In genomic region chr2:229634574-229635185, GRCh38 we compare ENCODE assay signal across 19 cellular contexts.
DNase-seq lines count a peak whose midpoint lies in the region; ATAC-seq, FAIRE-seq and TF ChIP-seq lines count a peak whose summit lies in the region.
"Had no signal": no experiment of that assay in that cellular context is flagged by ENCODE, and none has a peak within 500 bp of the region (broad histone marks: within the 10 kb centered on the region; RNA-seq: fewer than 3 reads in every experiment).

No MANE protein-coding gene starts in this region.

- H3K9me3 Mint-ChIP-seq in neural crest cell: no peaks in the 10 kb centered on the region
- H3K9me3 Mint-ChIP-seq: activated CD4-positive, alpha-beta memory T cell treated with anti-CD3 and anti-CD28 coated beads for 36 hours; activated naive CD4-positive, alpha-beta T cell treated with anti-CD3 and anti-CD28 coated beads for 36 hours; stimulated activated naive CD8-positive, alpha-beta T cell treated with anti-CD3 and anti-CD28 coated beads, Interleukin-15, amount 100 ng/mL, for 72 hours had no signal

- intact Hi-C loops in left cardiac atrium (cut with DNase I): no loop called here

- no peak overlapping the region for H3K4me3 Mint-ChIP-seq in neural crest cell
- H3K4me3 Mint-ChIP-seq: activated CD4-positive, alpha-beta memory T cell treated with anti-CD3 and anti-CD28 coated beads for 36 hours; activated naive CD4-positive, alpha-beta T cell treated with anti-CD3 and anti-CD28 coated beads for 36 hours; stimulated activated naive CD8-positive, alpha-beta T cell treated with anti-CD3 and anti-CD28 coated beads, Interleukin-15, amount 100 ng/mL, for 72 hours; T-helper 17 cell had no signal

- H2BK120ac ChIP-seq in mesenchymal stem cell (ENCODE audit: low read depth, low read length): no peak overlapping the region

- H3K4ac ChIP-seq in mesenchymal stem cell (ENCODE audit: low read depth in 1 of 2, low read length in 2 of 2): no peak overlapping the region

- H3K4me1 ChIP-seq in mesenchymal stem cell (ENCODE audit: control insufficient read depth, insufficient read depth, low read depth, low read length): no peaks in the 10 kb centered on the region
- H3K4me1 ChIP-seq: pancreas had no signal

- no peaks in the 10 kb centered on the region for H3K36me3 Mint-ChIP-seq in neural crest cell (ENCODE audit: low read depth)
- H3K36me3 Mint-ChIP-seq: activated CD4-positive, alpha-beta memory T cell treated with anti-CD3 and anti-CD28 coated beads for 36 hours had no signal

- no peaks in the 10 kb centered on the region for H3K79me1 ChIP-seq in mesenchymal stem cell (replicated peaks; ENCODE audit: low read length, poor library complexity, severe bottlenecking)

- H3K27ac Mint-ChIP-seq in neural crest cell (ENCODE audit: unreplicated experiment): no peak overlapping the region
- H3K27ac Mint-ChIP-seq: activated CD4-positive, alpha-beta memory T cell treated with anti-CD3 and anti-CD28 coated beads for 36 hours; activated naive CD4-positive, alpha-beta T cell treated with anti-CD3 and anti-CD28 coated beads for 36 hours; stimulated activated naive CD8-positive, alpha-beta T cell treated with anti-CD3 and anti-CD28 coated beads, Interleukin-15, amount 100 ng/mL, for 72 hours; T-helper 17 cell had no signal

- H4K8ac ChIP-seq in mesenchymal stem cell (ENCODE audit: low read length): no peak overlapping the region

- no peak overlapping the region for H2BK5ac ChIP-seq in mesenchymal stem cell (ENCODE audit: low read depth, low read length, poor library complexity, severe bottlenecking)

- no peaks in the 10 kb centered on the region for H3K9me3 ChIP-seq in mesenchymal stem cell (ENCODE audit: control insufficient read depth, low read length)
- H3K9me3 ChIP-seq: pancreas had no signal

- peaks cover 10% of the 10 kb centered on the region for H3K4me1 Mint-ChIP-seq in neural crest cell
- H3K4me1 Mint-ChIP-seq: stimulated activated naive CD8-positive, alpha-beta T cell treated with anti-CD3 and anti-CD28 coated beads, Interleukin-15, amount 100 ng/mL, for 72 hours had no signal

- H3K23ac ChIP-seq in mesenchymal stem cell (ENCODE audit: low read length in 2 of 2): no peak overlapping the region

- H3K27me3 ChIP-seq in mesenchymal stem cell (ENCODE audit: control insufficient read depth in 1 of 2, insufficient read depth in 1 of 2, low read length in 2 of 2): peaks cover 0 to 4% of the 10 kb centered on the region in 2 experiments
- H3K27me3 ChIP-seq: pancreas had no signal

- no peak overlapping the region for H3K18ac ChIP-seq in mesenchymal stem cell (ENCODE audit: low read depth in 1 of 2, low read length in 2 of 2)

- DNase-seq in DMS79 (lab: John Stamatoyannopoulos, UW) (peak; percentile 14), NCI-H1105 treated with DMSO at 0.1 percent for 48 hours (lab: John Stamatoyannopoulos, UW) (peak; percentile 62), frontal cortex (ENCODE audit: low spot score in 2 of 2) (peak; percentile 21 to 41), neural crest cell (ENCODE audit: low read depth, low spot score) (peak; percentile 28), NCI-H2196 (lab: John Stamatoyannopoulos, UW; ENCODE audit: unreplicated experiment) (no peak), left cardiac atrium (no peak), mesenchymal stem cell (no peak)
- DNase-seq: activated CD4-positive, alpha-beta memory T cell treated with anti-CD3 and anti-CD28 coated beads for 36 hours; activated naive CD4-positive, alpha-beta T cell treated with anti-CD3 and anti-CD28 coated beads for 36 hours; EL; Kasumi-1; left colon; NCI-H1694; pancreas; SHP77 treated with DMSO at 0.1 percent for 48 hours; stimulated activated naive CD8-positive, alpha-beta T cell treated with anti-CD3 and anti-CD28 coated beads, Interleukin-15, amount 100 ng/mL, for 72 hours; T-helper 17 cell; WERI-Rb-1 had no signal

- no peak overlapping the region for H2AFZ ChIP-seq in mesenchymal stem cell (ENCODE audit: low read depth, low read length)

- H3K27ac ChIP-seq in mesenchymal stem cell (ENCODE audit: low read length, poor library complexity, severe bottlenecking): no peak overlapping the region
- H3K27ac ChIP-seq: pancreas, WERI-Rb-1 had no signal

- 56% methylated on average over 7 of the region's 7 CpGs for WGBS in mesenchymal stem cell

- no peak overlapping the region for H2AK5ac ChIP-seq in mesenchymal stem cell (ENCODE audit: low read length, severe bottlenecking)

- ATAC-seq in left cardiac atrium: no peak
- ATAC-seq: left colon; pancreas; stimulated activated naive CD8-positive, alpha-beta T cell treated with anti-CD3 and anti-CD28 coated beads, Interleukin-15, amount 100 ng/mL, for 72 hours; T-helper 17 cell had no signal

- no peak for TF ChIP-seq CTCF in neural crest cell (conservative IDR thresholded peaks at IDR 0.05)

- no peak overlapping the region for H3K4me2 ChIP-seq in mesenchymal stem cell (ENCODE audit: low read length, poor library complexity, severe bottlenecking)

- peaks cover 43% of the 10 kb centered on the region for H3K27me3 Mint-ChIP-seq in neural crest cell (ENCODE audit: low read depth)

- no peaks in the 10 kb centered on the region for H3K36me3 ChIP-seq in mesenchymal stem cell (ENCODE audit: control insufficient read depth in 1 of 2, insufficient read depth in 2 of 2, low read depth in 1 of 2, low read length in 2 of 2)
- H3K36me3 ChIP-seq: pancreas, WERI-Rb-1 had no signal

- H4K91ac ChIP-seq in mesenchymal stem cell (ENCODE audit: low read length): no peak overlapping the region

- no peak overlapping the region for H3K9ac ChIP-seq in mesenchymal stem cell (ENCODE audit: low read length)

- FAIRE-seq in frontal cortex (lab: Jason Lieb, UNC): no peak
- FAIRE-seq: colon, pancreas had no signal

- no peak overlapping the region for H3K14ac ChIP-seq in mesenchymal stem cell (ENCODE audit: low read length in 2 of 2)

- no peak overlapping the region for H2BK15ac ChIP-seq in mesenchymal stem cell (ENCODE audit: low read depth, poor library complexity, severe bottlenecking)

- no peak overlapping the region for H3K4me3 ChIP-seq in mesenchymal stem cell (ENCODE audit: insufficient read depth in 1 of 2, low read depth in 1 of 2, low read length in 2 of 2)
- H3K4me3 ChIP-seq: pancreas had no signal

- no peak overlapping the region for H2BK12ac ChIP-seq in mesenchymal stem cell (ENCODE audit: low read length in 2 of 2)

Comparison
In these comparisons a context has a peak if more than half of its experiments do, and no peak if none do; other contexts are left out.
1. DNase-seq: peak in DMS79 (single experiment), NCI-H1105 treated with DMSO at 0.1 percent for 48 hours (single experiment), frontal cortex (2 of 2) and neural crest cell (single experiment); none in NCI-H2196 (single experiment), left cardiac atrium (single experiment) and mesenchymal stem cell (single experiment).